ENCODE assay signal across 9 cellular contexts in genomic region chr1:26538480-26539412, GRCh38. TPM values are rescaled to one million over a fixed set of nuclear protein-coding genes. Genes with fewer than 3 reads are reported as not detected.
DNase-seq lines count a peak whose midpoint lies in the region; ATAC-seq, FAIRE-seq and TF ChIP-seq lines count a peak whose summit lies in the region.
"Had no signal": no experiment of that assay in that cellular context is flagged by ENCODE, and none has a peak within 500 bp of the region (broad histone marks: within the 10 kb centered on the region; RNA-seq: fewer than 3 reads in every experiment).

No MANE protein-coding gene starts in this region.

- H4K20me1 ChIP-seq in IMR-90 (ENCODE audit: insufficient read depth, low read length) = no peaks in the 10 kb centered on the region

- H2BK5ac ChIP-seq in IMR-90 (ENCODE audit: low read depth, low read length, poor library complexity, severe bottlenecking) = no peak overlapping the region

- H3K9me1 ChIP-seq in IMR-90 (ENCODE audit: insufficient read depth, low read length) = peaks cover 4% of the 10 kb centered on the region; the same call in 1 of the 2 replicates

- dilution Hi-C loops in IMR-90 (cut with HindIII; ENCODE audit: low sequenced_read_pairs, unreplicated experiment) = no loop called here

- in situ Hi-C loops in IMR-90 (cut with MboI; ENCODE audit: low sequenced_read_pairs) = no loop called here

- H3K14ac ChIP-seq in IMR-90 (replicated peaks; ENCODE audit: low read depth, low read length) = no peak overlapping the region

- H3K27me3 ChIP-seq in IMR-90 (ENCODE audit: control insufficient read depth, insufficient read depth, low read length) = no peaks in the 10 kb centered on the region
- no peaks in the 10 kb centered on the region for H3K27me3 ChIP-seq in dorsolateral prefrontal cortex
- H3K27me3 ChIP-seq in neutrophil = no peaks in the 10 kb centered on the region
- H3K27me3 ChIP-seq in tibial artery = no peaks in the 10 kb centered on the region

- H3K36me3 ChIP-seq in IMR-90 (ENCODE audit: control insufficient read depth, insufficient read depth, low read length) (no peaks in the 10 kb centered on the region), neutrophil (no peaks in the 10 kb centered on the region), tibial artery (no peaks in the 10 kb centered on the region)

- H3K9ac ChIP-seq in IMR-90 (ENCODE audit: low read depth, low read length) = no peak overlapping the region

- H3K18ac ChIP-seq in IMR-90 (ENCODE audit: low read depth, low read length) = no peak overlapping the region

- H2AFZ ChIP-seq in IMR-90 (replicated peaks; ENCODE audit: low read length, poor library complexity) = no peak overlapping the region

- no peak overlapping the region for H3K23ac ChIP-seq in IMR-90 (ENCODE audit: low read depth, low read length)

- no peaks in the 10 kb centered on the region for H3K79me1 ChIP-seq in IMR-90 (ENCODE audit: low read depth in 1 of 2, low read length in 2 of 2)

- H2BK120ac ChIP-seq in IMR-90 (ENCODE audit: low read depth, low read length) = no peak overlapping the region

- TF ChIP-seq CTCF in D721Med (IDR thresholded peaks at IDR 0.05; ENCODE audit: insufficient read depth, missing control alignments) = peak; percentile 36
- TF ChIP-seq CTCF in IMR-90 (conservative IDR thresholded peaks at IDR 0.05; ENCODE audit: low read depth, low read length) = peak; percentile 47
- TF ChIP-seq CTCF in WI38 (IDR thresholded peaks at IDR 0.05; ENCODE audit: low read depth, low read length) = peak; percentile 39
- TF ChIP-seq CTCF in dorsolateral prefrontal cortex (IDR thresholded peaks at IDR 0.05 in 54 of 56, conservative IDR thresholded peaks at IDR 0.05 in 2 of 56; ENCODE audit: low read depth in 1 of 56, partially characterized antibody in 56 of 56) = peak in 47 of 56 donors; percentile 3 to 55 (median 35)
- peak; percentile 79 for TF ChIP-seq CTCF in neutrophil (IDR thresholded peaks at IDR 0.05)
- TF ChIP-seq CTCF in tibial artery (IDR thresholded peaks at IDR 0.05) = no peak

- no peak for TF ChIP-seq POLR2A in IMR-90 (IDR thresholded peaks at IDR 0.05; ENCODE audit: low read depth, low read length)

- 93% methylated on average over 3 of the region's 14 CpGs; no CpG with 5 or more reads in 1 of the 2 experiments for WGBS in IMR-90 (ENCODE audit: extremely low coverage in 2 of 2, insufficient read length in 1 of 2), 2 experiments

- H3K4me3 ChIP-seq in IMR-90 (ENCODE audit: insufficient read depth, low read depth, low read length) (no peak overlapping the region), WI38 (ENCODE audit: low read depth, low read length) (no peak overlapping the region), dorsolateral prefrontal cortex (no peak overlapping the region), neutrophil (ENCODE audit: low read depth in 1 of 2, low read length in 1 of 2) (peak overlapping the region; percentile 66 to 93), tibial artery (no peak overlapping the region)

- intact Hi-C loops in IMR-90 (cut with micrococcal nuclease) = no loop called here
- intact Hi-C loops in dorsolateral prefrontal cortex (cut with DNase I) = loop anchor here in 1 of 2 donors (5.0 kb wide), 1 partner anchor 59 kb away; no protein-coding TSS in a partner anchor
- intact Hi-C loops in tibial artery (cut with DNase I; ENCODE audit: low total_unique reads) = no loop called here

- H4K91ac ChIP-seq in IMR-90 (ENCODE audit: insufficient read depth, low read depth, low read length) = no peak overlapping the region

- no peak overlapping the region for H2AK9ac ChIP-seq in IMR-90 (replicated peaks; ENCODE audit: low read depth, low read length, poor library complexity)

- TF ChIP-seq RAD21 in IMR-90 (IDR thresholded peaks at IDR 0.05; ENCODE audit: low read length) = peak; percentile 19; the same call in 1 of the 2 replicates

- H3K4me1 ChIP-seq in IMR-90 (ENCODE audit: control insufficient read depth, insufficient read depth, low read length) (peaks cover 15% of the 10 kb centered on the region), neutrophil (ENCODE audit: control insufficient read depth in 1 of 2, insufficient read depth in 1 of 2, low read depth in 1 of 2, low read length in 1 of 2) (peaks cover 76 to 81% of the 10 kb centered on the region in 2 experiments), tibial artery (peaks cover 0 to 17% (median 0%) of the 10 kb centered on the region in 4 donors)

- no peak overlapping the region for H3K4ac ChIP-seq in IMR-90 (ENCODE audit: low read depth, low read length)

- H2AK5ac ChIP-seq in IMR-90 (ENCODE audit: low read depth, low read length) = no peak overlapping the region

- no peak overlapping the region for H2BK20ac ChIP-seq in IMR-90 (ENCODE audit: low read depth, low read length)

- H3K27ac ChIP-seq in IMR-90 (ENCODE audit: insufficient read depth, low read length) (no peak overlapping the region), dorsolateral prefrontal cortex (peak overlapping the region in 56 of 59 donors; percentile 9 to 94 (median 80)), neutrophil (peak overlapping the region; percentile 100), tibial artery (no peak overlapping the region)

- CTCF ChIA-PET in IMR-90 (lab: Yijun Ruan, JAX) = interaction anchor here (0.6 to 2.1 kb wide), 8 partner anchors 9 to 89 kb away, joined by 3 to 8 read pairs (median 3); partner anchors contain the start of gene RPS6KA1

- DNase-seq in D721Med (ENCODE audit: insufficient read length, low spot score) (no peak), IMR-90 (peak; percentile 26), dorsolateral prefrontal cortex (peak in 2 of 10 donors; percentile 51 to 53), tibial artery (no peak)

- BruUV-seq in IMR-90 (replicated peaks; lab: Mats Ljungman, UMichigan) = no TSS peak

- H3K9me3 ChIP-seq in IMR-90 (ENCODE audit: control insufficient read depth, insufficient read depth, low read length) = no peaks in the 10 kb centered on the region
- H3K9me3 ChIP-seq in neutrophil = no peaks in the 10 kb centered on the region
- H3K9me3 ChIP-seq in tibial artery = no peaks in the 10 kb centered on the region

- no peak overlapping the region for H3K4me2 ChIP-seq in IMR-90 (ENCODE audit: low read depth, low read length)

- ATAC-seq in IMR-90 (ENCODE audit: low read depth) = no peak
- ATAC-seq in HG03342 (IDR thresholded peaks at IDR 0.05; ENCODE audit: unreplicated experiment) = no peak
- ATAC-seq in HG03354 (IDR thresholded peaks at IDR 0.05; ENCODE audit: poor library complexity, severe bottlenecking, unreplicated experiment) = no peak

- H4K8ac ChIP-seq in IMR-90 (ENCODE audit: low read depth in 2 of 2, low read length in 2 of 2) = no peak overlapping the region

- POLR2A ChIA-PET in IMR-90 (lab: Charles Lee; ENCODE audit: unreplicated experiment) = no interaction called here

- H2BK15ac ChIP-seq in IMR-90 (ENCODE audit: low read depth, low read length) = no peak overlapping the region

- no peak overlapping the region for H4K5ac ChIP-seq in IMR-90 (ENCODE audit: low read depth, low read length)

- FAIRE-seq in D721Med (lab: Jason Lieb, UNC) = no peak
- FAIRE-seq: TTC549 had no signal

- H3K56ac ChIP-seq in IMR-90 (ENCODE audit: extremely low read depth, insufficient read depth, low read length) = no peak overlapping the region

TF ChIP-seq in IMR-90, 13 proteins besides CTCF, POLR2A, EP300 and RAD21:
- TF ChIP-seq ELK1 (IDR thresholded peaks at IDR 0.05; ENCODE audit: borderline replicate concordance, low read depth, low read length) = no peak
- TF ChIP-seq BHLHE40 (IDR thresholded peaks at IDR 0.05; ENCODE audit: low read depth, low read length) = no peak
- TF ChIP-seq MAZ (IDR thresholded peaks at IDR 0.05; ENCODE audit: borderline replicate concordance, low read depth, low read length) = no peak
- TF ChIP-seq MXI1 (IDR thresholded peaks at IDR 0.05; ENCODE audit: borderline replicate concordance, low read depth, low read length) = no peak
- TF ChIP-seq SMC3 (IDR thresholded peaks at IDR 0.05; ENCODE audit: low read depth, low read length) = peak; percentile 19; the same call in 1 of the 2 replicates
- peak; percentile 49 for TF ChIP-seq RCOR1 (IDR thresholded peaks at IDR 0.05; ENCODE audit: insufficient replicate concordance, low read length)
- no peak for TF ChIP-seq CHD1 (IDR thresholded peaks at IDR 0.05; ENCODE audit: low read depth, low read length)
- TF ChIP-seq FOS (IDR thresholded peaks at IDR 0.05; ENCODE audit: low read depth, low read length) = no peak

RNA-seq across cellular contexts. Expression of gene RPS6KA1, which starts 9.2 kb away (rescaled TPM):
- total RNA-seq in IMR-90 (2012; rRNA removed) = 4.2 and 6.3 TPM in 2 replicates
- 3.6 and 3.8 TPM in 2 replicates for polyA plus RNA-seq in IMR-90 (2012; rRNA removed)
- 2.7 and 3.6 TPM in 2 replicates for polyA plus RNA-seq in IMR-90 (2012; cell fraction: cytosol; rRNA removed)
- polyA plus RNA-seq in IMR-90 (2012; cell fraction: nucleus; rRNA removed; ENCODE audit: low replicate concordance) = 3.0 and 4.7 TPM in 2 replicates
- total RNA-seq in dorsolateral prefrontal cortex = 10 to 100 TPM; 11.3 to 46.0 (median 22.5) TPM

Comparison
In these comparisons a context has a peak if more than half of its experiments do, and no peak if none do; other contexts are left out.
1. CTCF ChIP-seq: peak in D721Med (single experiment), IMR-90 (single experiment), WI38 (single experiment), dorsolateral prefrontal cortex (47 of 56) and neutrophil (single experiment); none in tibial artery (0 of 2).
2. H3K27ac ChIP-seq: peak in dorsolateral prefrontal cortex (56 of 59) and neutrophil (single experiment); none in IMR-90 (single experiment) and tibial artery (0 of 2).
3. H3K4me3 ChIP-seq: peak in neutrophil (2 of 2); none in IMR-90 (single experiment), WI38 (single experiment), dorsolateral prefrontal cortex (0 of 59) and tibial artery (0 of 2).